Comparison of ENCODE assay signal across 25 cellular contexts in genomic region chr14:71812693-71813092, GRCh38.
"Had no signal": no experiment of that assay in that cellular context is flagged by ENCODE, and none has a peak within 500 bp of the region (broad histone marks: within the 10 kb centered on the region; RNA-seq: fewer than 3 reads in every experiment).

No MANE protein-coding gene starts in this region.

- ATAC-seq: naive thymus-derived CD8-positive, alpha-beta T cell; psoas muscle; right cardiac atrium; sciatic nerve; stimulated activated naive B cell treated with anti-CD40 and anti-IgM and Interleukin-4, amounts not matched to agents 10 μg/mL and 1 μg/mL and 100 μg/mL, for 72 hours had no signal

- DNase-seq: naive B cell; naive thymus-derived CD8-positive, alpha-beta T cell; nephron progenitor cell; occipital lobe; ovary; posterior cingulate gyrus; psoas muscle; right cardiac atrium; spleen; stimulated activated CD4-positive, alpha-beta T cell treated with anti-CD3 and anti-CD28 coated beads, Interleukin-12 subunit alpha, Interleukin-12 subunit beta, amount 100 ng/mL, for 4 hours; stimulated activated CD4-positive, alpha-beta T cell treated with anti-CD3 and anti-CD28 coated beads, Interleukin-1b, Interleukin-23, amount 100 ng/mL, for 48 hours; stimulated activated CD4-positive, alpha-beta T cell treated with anti-CD3 and anti-CD28 coated beads, Interleukin-4, amount 100 ng/mL, for 24 hours; stimulated activated naive B cell treated with anti-CD40 and anti-IgM and Interleukin-4, amounts not matched to agents 10 μg/mL and 1 μg/mL and 100 μg/mL, for 72 hours; stimulated activated naive CD4-positive, alpha-beta T cell treated with Interleukin-2 at 50 U/mL for 16 hours; stomach; thyroid gland; trophoblast cell; uterus had no signal

- H2AFZ ChIP-seq: parathyroid adenoma had no signal

- H3K9ac ChIP-seq: parathyroid adenoma had no signal

- H3K27ac ChIP-seq: ovary, parathyroid adenoma, psoas muscle, skin epidermis, spleen, stomach, thoracic aorta, thyroid gland, tibial nerve, upper lobe of left lung, uterus had no signal

- H3K4me2 ChIP-seq: smooth muscle cell had no signal

- H3K4me1 ChIP-seq: parathyroid adenoma, psoas muscle, spleen, stomach, thyroid gland, tibial nerve, upper lobe of left lung, uterus had no signal

- H3K27me3 ChIP-seq: ovary, thyroid gland, tibial nerve, upper lobe of left lung, uterus had no signal

- H3K36me3 ChIP-seq: ovary, spleen, stomach, thoracic aorta, thyroid gland, tibial nerve, upper lobe of left lung, uterus had no signal

- H3K9me3 ChIP-seq: ovary, psoas muscle, stomach, thoracic aorta, thyroid gland, upper lobe of left lung, uterus had no signal

- H3K79me2 ChIP-seq: parathyroid adenoma had no signal

- H3K4me3 ChIP-seq: ovary, psoas muscle, skin epidermis, smooth muscle cell, spleen, stomach, thoracic aorta, thyroid gland, tibial nerve, upper lobe of left lung, uterus had no signal
